Comparison of ENCODE assay signal across 8 cellular contexts in the genomic region with DNA sequence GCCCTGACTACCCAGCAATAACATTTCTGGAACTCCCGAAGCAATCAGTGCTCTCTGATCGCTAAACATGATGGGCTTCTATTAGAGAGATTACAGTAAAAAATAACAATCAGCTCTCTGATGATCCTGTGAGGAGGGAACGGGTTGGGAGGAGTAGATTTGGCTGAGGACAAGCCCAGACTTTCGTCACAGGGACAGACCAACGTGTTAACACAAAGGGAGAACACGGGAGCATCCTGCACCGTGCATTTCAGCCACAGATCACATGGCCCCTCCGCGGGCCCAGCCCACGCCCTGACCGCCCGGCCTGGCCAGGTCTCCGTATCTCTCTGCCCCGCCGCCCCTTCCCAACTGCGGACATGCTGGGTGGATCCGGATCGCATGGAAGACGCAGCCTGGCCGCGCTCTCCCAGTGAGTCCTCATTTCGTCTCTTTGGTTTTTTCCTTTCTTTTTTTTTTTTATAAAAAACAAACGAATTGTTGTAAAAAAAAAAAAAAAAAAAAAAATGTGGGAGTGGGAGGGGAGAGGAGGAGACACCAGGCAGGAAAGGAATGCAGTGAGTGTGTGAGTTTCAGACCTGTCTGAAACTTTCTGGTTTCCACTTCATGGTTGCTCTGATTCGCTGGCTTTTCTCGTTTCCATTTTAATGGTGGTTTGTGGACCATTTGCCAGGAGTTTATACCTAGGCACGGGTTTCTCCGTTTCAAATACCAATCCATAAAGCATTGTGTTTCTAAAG.
DNase-seq lines count a peak whose midpoint lies in the region; ATAC-seq, FAIRE-seq and TF ChIP-seq lines count a peak whose summit lies in the region.

No MANE protein-coding gene starts in this region.

- no peak overlapping the region for H3K27ac Mint-ChIP-seq in T-cell

- H3K27ac ChIP-seq in A549, result peak overlapping the region; percentile 85 to 89
- peak overlapping the region; percentile 56 to 76 for H3K27ac ChIP-seq in mucosa of rectum (ENCODE audit: low read depth in 2 of 2, low read length in 2 of 2)
- peak overlapping the region; percentile 83 for H3K27ac ChIP-seq in vagina

- no peak for TF ChIP-seq EP300 in A549 (IDR thresholded peaks at IDR 0.05)

- intact Hi-C loops in vagina (cut with DNase I), result loop anchor here (5.0 kb wide), 2 partner anchors 99 to 199 kb away; no protein-coding TSS in a partner anchor

- H3K4me3 ChIP-seq in A549 (peak overlapping the region; percentile 65), HFF-Myc (replicated peaks; ENCODE audit: low read depth, low read length) (peak overlapping the region; percentile 55), mucosa of rectum (ENCODE audit: low read length in 2 of 2) (peak overlapping the region; percentile 58 to 65), vagina (peak overlapping the region; percentile 48 to 49)

- H3K36me3 ChIP-seq in mucosa of rectum (ENCODE audit: control insufficient read depth in 2 of 2, insufficient read depth in 2 of 2, low read length in 2 of 2) (no peaks in the 10 kb centered on the region), vagina (no peaks in the 10 kb centered on the region)

- POLR2A ChIA-PET in A549 (lab: Yijun Ruan, JAX) (interaction anchor here (0.6 to 1.0 kb wide), 9 partner anchors 8 to 201 kb away, joined by 3 to 5 read pairs (median 3); a partner anchor contains a TSS), T-cell (lab: Charles Lee) (no interaction called here)

- peaks cover 6 to 15% (median 11%) of the 10 kb centered on the region in 3 donors for H3K9me3 Mint-ChIP-seq in T-cell

- H3K4me1 ChIP-seq in A549, result peaks cover 56% of the 10 kb centered on the region
- no peaks in the 10 kb centered on the region for H3K4me1 ChIP-seq in mucosa of rectum (ENCODE audit: control insufficient read depth in 2 of 2, insufficient read depth in 2 of 2, low read length in 2 of 2)
- peaks cover 45% of the 10 kb centered on the region for H3K4me1 ChIP-seq in vagina

- peaks cover 19 to 23% of the 10 kb centered on the region in 2 donors for H3K27me3 Mint-ChIP-seq in T-cell

- WGBS in A549 (ENCODE audit: missing lambda C conversion rate), result under 1% methylated on average over 27 of the region's 27 CpGs

- H3K9me3 ChIP-seq in A549 (peaks cover 8% of the 10 kb centered on the region; the same call in 2 of the 3 replicates), mucosa of rectum (ENCODE audit: control insufficient read depth in 2 of 2, low read length in 2 of 2) (peaks cover 0 to 4% of the 10 kb centered on the region in 2 donors), vagina (no peaks in the 10 kb centered on the region)

- ATAC-seq in A549, result peak; percentile 95 to 96
- ATAC-seq in T-cell (replicated peaks in 1 of 4), result no peak
- no peak for ATAC-seq in GM18520 (IDR thresholded peaks at IDR 0.05; ENCODE audit: unreplicated experiment)

- peak; percentile 90 to 97 for DNase-seq in A549 (ENCODE audit: low read depth in 1 of 2, low spot score in 1 of 2)
- peak; percentile 94 for DNase-seq in HFF-Myc (ENCODE audit: extremely low read depth, low read depth)
- DNase-seq in T-cell, result no peak
- DNase-seq in fibroblast of gingiva (ENCODE audit: low read depth), result peak; percentile 98
- DNase-seq in vagina (ENCODE audit: extremely low spot score in 2 of 2), result peak in 1 of 2 donors; percentile 95
- no peak for DNase-seq in T-helper 9 cell

- H3K27me3 ChIP-seq in mucosa of rectum (ENCODE audit: control insufficient read depth in 2 of 2, insufficient read depth in 2 of 2, low read length in 2 of 2) (peaks cover 2 to 4% of the 10 kb centered on the region in 2 donors), vagina (no peaks in the 10 kb centered on the region)

- CTCF ChIA-PET in A549 (lab: Yijun Ruan, JAX) (interaction anchor here (1.0 to 1.1 kb wide), 2 partner anchors 11 to 202 kb away, joined by 3 read pairs; no protein-coding TSS in a partner anchor), T-cell (lab: Charles Lee) (no interaction called here)

- no peak for TF ChIP-seq RAD21 in A549 (conservative IDR thresholded peaks at IDR 0.05 in 1 of 2, IDR thresholded peaks at IDR 0.05 in 1 of 2)

- TF ChIP-seq POLR2A in A549 (IDR thresholded peaks at IDR 0.05; ENCODE audit: low read length) (peak; percentile 67), vagina (IDR thresholded peaks at IDR 0.05) (peak in 1 of 2 donors; percentile 25)

- H3K9ac ChIP-seq in mucosa of rectum (ENCODE audit: low read depth in 1 of 2, low read length in 2 of 2), result peak overlapping the region; percentile 60 to 61

- peak overlapping the region in 2 of 3 donors; percentile 29 to 46 for H3K4me3 Mint-ChIP-seq in T-cell

- peaks cover 7 to 28% (median 18%) of the 10 kb centered on the region in 3 donors for H3K4me1 Mint-ChIP-seq in T-cell

- H3K4me2 ChIP-seq in A549, result peak overlapping the region; percentile 89

- TF ChIP-seq CTCF in A549 (IDR thresholded peaks at IDR 0.05) (no peak), HFF-Myc (IDR thresholded peaks at IDR 0.05; ENCODE audit: low read depth, low read length, missing control alignments) (no peak), vagina (IDR thresholded peaks at IDR 0.05) (no peak)

- H3K36me3 Mint-ChIP-seq in T-cell, result peaks cover under 1% of the 10 kb centered on the region

- FAIRE-seq in A549 (lab: Jason Lieb, UNC), result no peak

TF ChIP-seq in A549, 52 proteins besides CTCF, POLR2A, EP300 and RAD21:
- TF ChIP-seq PHF8 (IDR thresholded peaks at IDR 0.05; ENCODE audit: borderline replicate concordance, low read depth), result peak; percentile 53; the same call in 1 of the 2 replicates
- peak; percentile 29; the same call in 1 of the 2 replicates for TF ChIP-seq GATA3 (IDR thresholded peaks at IDR 0.05; ENCODE audit: borderline replicate concordance)
- no peak for TF ChIP-seq KDM1A (IDR thresholded peaks at IDR 0.05; ENCODE audit: low read depth)
- TF ChIP-seq, protein P1, sequence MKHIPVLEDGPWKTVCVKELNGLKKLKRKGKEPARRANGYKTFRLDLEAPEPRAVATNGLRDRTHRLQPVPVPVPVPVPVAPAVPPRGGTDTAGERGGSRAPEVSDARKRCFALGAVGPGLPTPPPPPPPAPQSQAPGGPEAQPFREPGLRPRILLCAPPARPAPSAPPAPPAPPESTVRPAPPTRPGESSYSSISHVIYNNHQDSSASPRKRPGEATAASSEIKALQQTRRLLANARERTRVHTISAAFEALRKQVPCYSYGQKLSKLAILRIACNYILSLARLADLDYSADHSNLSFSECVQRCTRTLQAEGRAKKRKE (CRISPR knock-in tag; IDR thresholded peaks at IDR 0.05; ENCODE audit: low read depth), result no peak
- no peak for TF ChIP-seq MAZ (IDR thresholded peaks at IDR 0.05; ENCODE audit: borderline replicate concordance, low read depth, low read length)
- peak in 1 of 2 experiments; percentile 49; a peak in 1 of 4 replicates for TF ChIP-seq CEBPB (IDR thresholded peaks at IDR 0.05)
- TF ChIP-seq, protein P2, sequence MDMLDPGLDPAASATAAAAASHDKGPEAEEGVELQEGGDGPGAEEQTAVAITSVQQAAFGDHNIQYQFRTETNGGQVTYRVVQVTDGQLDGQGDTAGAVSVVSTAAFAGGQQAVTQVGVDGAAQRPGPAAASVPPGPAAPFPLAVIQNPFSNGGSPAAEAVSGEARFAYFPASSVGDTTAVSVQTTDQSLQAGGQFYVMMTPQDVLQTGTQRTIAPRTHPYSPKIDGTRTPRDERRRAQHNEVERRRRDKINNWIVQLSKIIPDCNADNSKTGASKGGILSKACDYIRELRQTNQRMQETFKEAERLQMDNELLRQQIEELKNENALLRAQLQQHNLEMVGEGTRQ (IDR thresholded peaks at IDR 0.05), result peak; percentile 86
- no peak for TF ChIP-seq RCOR1 (IDR thresholded peaks at IDR 0.05; ENCODE audit: low read depth, low read length)
- no peak for TF ChIP-seq RARB (CRISPR knock-in tag; IDR thresholded peaks at IDR 0.05)
- TF ChIP-seq FOSB (CRISPR knock-in tag; IDR thresholded peaks at IDR 0.05), result no peak
- no peak for TF ChIP-seq JUNB (IDR thresholded peaks at IDR 0.05)
- TF ChIP-seq EHMT2 (IDR thresholded peaks at IDR 0.05; ENCODE audit: low read depth), result no peak
- 0 out of 2 replicates have a peak, but pooled peaks have one; percentile 28 for TF ChIP-seq BHLHE40 (IDR thresholded peaks at IDR 0.05; ENCODE audit: low read depth, low read length)
- TF ChIP-seq ZFP36 (IDR thresholded peaks at IDR 0.05; ENCODE audit: borderline replicate concordance, partially characterized antibody), result no peak
- TF ChIP-seq MAFK (IDR thresholded peaks at IDR 0.05; ENCODE audit: partially characterized antibody), result no peak
- TF ChIP-seq HOXA7 (CRISPR knock-in tag; IDR thresholded peaks at IDR 0.05), result no peak
- TF ChIP-seq FOSL2 (IDR thresholded peaks at IDR 0.05), result no peak
- no peak for TF ChIP-seq FOSL2 (CRISPR knock-in tag; IDR thresholded peaks at IDR 0.05)
- TF ChIP-seq, protein P3, sequence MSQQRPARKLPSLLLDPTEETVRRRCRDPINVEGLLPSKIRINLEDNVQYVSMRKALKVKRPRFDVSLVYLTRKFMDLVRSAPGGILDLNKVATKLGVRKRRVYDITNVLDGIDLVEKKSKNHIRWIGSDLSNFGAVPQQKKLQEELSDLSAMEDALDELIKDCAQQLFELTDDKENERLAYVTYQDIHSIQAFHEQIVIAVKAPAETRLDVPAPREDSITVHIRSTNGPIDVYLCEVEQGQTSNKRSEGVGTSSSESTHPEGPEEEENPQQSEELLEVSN (IDR thresholded peaks at IDR 0.05; ENCODE audit: borderline replicate concordance, low read depth), result peak; percentile 73
- no peak for TF ChIP-seq ZC3H11A (IDR thresholded peaks at IDR 0.05)
- TF ChIP-seq, protein P4, sequence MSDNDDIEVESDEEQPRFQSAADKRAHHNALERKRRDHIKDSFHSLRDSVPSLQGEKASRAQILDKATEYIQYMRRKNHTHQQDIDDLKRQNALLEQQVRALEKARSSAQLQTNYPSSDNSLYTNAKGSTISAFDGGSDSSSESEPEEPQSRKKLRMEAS (IDR thresholded peaks at IDR 0.05), result peak; percentile 95
- TF ChIP-seq, protein P5, sequence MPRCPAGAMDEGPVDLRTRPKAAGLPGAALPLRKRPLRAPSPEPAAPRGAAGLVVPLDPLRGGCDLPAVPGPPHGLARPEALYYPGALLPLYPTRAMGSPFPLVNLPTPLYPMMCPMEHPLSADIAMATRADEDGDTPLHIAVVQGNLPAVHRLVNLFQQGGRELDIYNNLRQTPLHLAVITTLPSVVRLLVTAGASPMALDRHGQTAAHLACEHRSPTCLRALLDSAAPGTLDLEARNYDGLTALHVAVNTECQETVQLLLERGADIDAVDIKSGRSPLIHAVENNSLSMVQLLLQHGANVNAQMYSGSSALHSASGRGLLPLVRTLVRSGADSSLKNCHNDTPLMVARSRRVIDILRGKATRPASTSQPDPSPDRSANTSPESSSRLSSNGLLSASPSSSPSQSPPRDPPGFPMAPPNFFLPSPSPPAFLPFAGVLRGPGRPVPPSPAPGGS (IDR thresholded peaks at IDR 0.05), result peak; percentile 32; the same call in 1 of the 3 replicates
- peak; percentile 39 to 68; a peak in 3 of 5 replicates for TF ChIP-seq JUN (IDR thresholded peaks at IDR 0.05)
- no peak for TF ChIP-seq TP53 (CRISPR knock-in tag; IDR thresholded peaks at IDR 0.05)
- peak; percentile 81 for TF ChIP-seq MYC (IDR thresholded peaks at IDR 0.05; ENCODE audit: borderline replicate concordance, low read length)

Comparison
In these comparisons a context has a peak if more than half of its experiments do, and no peak if none do; other contexts are left out.
1. ATAC-seq: peak in A549 (2 of 2); none in T-cell (0 of 4) and GM18520 (single experiment).
2. DNase-seq: peak in A549 (2 of 2), HFF-Myc (single experiment) and fibroblast of gingiva (single experiment); none in T-cell (0 of 34) and T-helper 9 cell (single experiment).
3. Peak in every context shown above with its lines, with median percentiles within 50 percentile points of each other: H3K27ac ChIP-seq and H3K4me3 ChIP-seq.